In the genomic region with DNA sequence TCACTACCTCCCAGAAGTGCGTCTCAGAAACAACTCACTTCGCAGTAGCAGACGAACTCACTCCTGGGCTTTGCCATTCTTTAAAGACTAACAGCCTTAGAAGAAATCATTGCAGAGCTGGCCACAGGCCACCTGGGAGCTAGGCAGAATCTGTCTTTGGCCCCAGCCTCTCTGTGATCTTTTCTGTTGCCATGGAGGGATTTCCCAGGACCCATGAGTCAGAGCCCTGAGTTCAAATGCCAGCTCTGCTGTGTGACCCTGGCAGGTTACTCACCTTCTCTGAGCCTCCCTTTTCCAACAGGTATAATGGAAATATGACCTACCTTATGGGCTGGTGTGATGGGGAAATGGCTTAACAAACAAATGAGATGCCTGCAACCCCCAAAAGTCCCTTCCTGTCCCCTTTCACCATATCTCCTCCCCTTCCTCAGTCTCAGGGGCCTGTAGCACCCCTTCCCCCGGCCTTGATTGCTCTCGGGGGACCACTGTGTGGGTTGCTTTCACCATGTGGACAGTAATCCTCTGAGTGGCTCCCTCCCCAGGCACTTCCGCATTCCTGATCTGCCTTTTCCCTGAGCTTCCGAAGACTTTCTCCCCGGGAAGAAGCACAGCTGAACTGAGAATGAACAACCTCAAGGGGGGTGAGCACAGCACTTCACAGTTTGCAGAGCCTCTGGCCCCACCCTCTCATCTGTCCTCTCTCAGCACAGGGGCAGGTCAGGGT, we compare ENCODE assay signal across 17 cellular contexts.
DNase-seq lines count a peak whose midpoint lies in the region; ATAC-seq and TF ChIP-seq lines count a peak whose summit lies in the region.
"Had no signal": no experiment of that assay in that cellular context is flagged by ENCODE, and none has a peak within 500 bp of the region (broad histone marks: within the 10 kb centered on the region; RNA-seq: fewer than 3 reads in every experiment).

No MANE protein-coding gene starts in this region.

- H3K9me3 ChIP-seq in WERI-Rb-1 (ENCODE audit: severe bottlenecking): no peaks in the 10 kb centered on the region
- H3K9me3 ChIP-seq: BLaER1 treated with 17β-estradiol and CSF1 and Interleukin-3, amounts not matched to agents 10 nM and 100 nM had no signal

- no peak for TF ChIP-seq CTCF in WERI-Rb-1 (IDR thresholded peaks at IDR 0.05; ENCODE audit: low read depth, low read length)

- H3K36me3 ChIP-seq in WERI-Rb-1: no peaks in the 10 kb centered on the region
- H3K36me3 ChIP-seq: BLaER1 treated with 17β-estradiol and CSF1 and Interleukin-3, amounts not matched to agents 10 nM and 100 nM had no signal

- H3K27ac ChIP-seq in WERI-Rb-1: no peak overlapping the region
- H3K27ac ChIP-seq: BLaER1 treated with 17β-estradiol and CSF1 and Interleukin-3, amounts not matched to agents 10 nM and 100 nM; KMS-11; parathyroid adenoma had no signal

- ATAC-seq in HG03039 (IDR thresholded peaks at IDR 0.05; ENCODE audit: unreplicated experiment) (no peak), GM21447 (IDR thresholded peaks at IDR 0.05; ENCODE audit: unreplicated experiment) (no peak)
- ATAC-seq: HCT116; stimulated activated naive B cell treated with anti-CD40 and anti-IgM and Interleukin-4, amounts not matched to agents 10 μg/mL and 1 μg/mL and 100 μg/mL, for 72 hours had no signal

- no peak overlapping the region for H3K4me3 ChIP-seq in WERI-Rb-1 (ENCODE audit: low read depth, low read length)
- H3K4me3 ChIP-seq: BLaER1 treated with 17β-estradiol and CSF1 and Interleukin-3, amounts not matched to agents 10 nM and 100 nM had no signal

- no peaks in the 10 kb centered on the region for H3K27me3 ChIP-seq in WERI-Rb-1 (ENCODE audit: insufficient read depth, low read depth, severe bottlenecking)
- H3K27me3 ChIP-seq: BLaER1 treated with 17β-estradiol and CSF1 and Interleukin-3, amounts not matched to agents 10 nM and 100 nM had no signal

- DNase-seq in AG08395 (ENCODE audit: low spot score): peak; percentile 54
- DNase-seq in ELF-1 (ENCODE audit: low read depth, low spot score): peak; percentile 70
- peak; percentile 23 for DNase-seq in WERI-Rb-1
- peak; percentile 31 for DNase-seq in iPS-NIHi11 (ENCODE audit: low spot score)
- no peak for DNase-seq in SHP77 treated with DMSO at 0.1 percent for 48 hours (lab: John Stamatoyannopoulos, UW)
- DNase-seq in GM19238 (ENCODE audit: insufficient read length, low spot score): no peak
- DNase-seq: activated CD4-positive, alpha-beta T cell treated with anti-CD3 and anti-CD28 coated beads, Interleukin-2, amount 10 ng/mL, durations not matched to agents 24 days and 14 days; activated T-cell treated with anti-CD3 and anti-CD28 coated beads, Interleukin-2, amount 50 U/mL, for 24 hours; kidney; small intestine; stimulated activated naive B cell treated with anti-CD40 and anti-IgM and Interleukin-4, amounts not matched to agents 10 μg/mL and 1 μg/mL and 100 μg/mL, for 72 hours had no signal

Comparison
In these comparisons a context has a peak if more than half of its experiments do, and no peak if none do; other contexts are left out.
1. DNase-seq: peak in AG08395 (single experiment), ELF-1 (single experiment), WERI-Rb-1 (single experiment) and iPS-NIHi11 (single experiment); none in SHP77 treated with DMSO at 0.1 percent for 48 hours (single experiment) and GM19238 (single experiment).